22 cellular contexts compared by ENCODE assay signal in the genomic region with DNA sequence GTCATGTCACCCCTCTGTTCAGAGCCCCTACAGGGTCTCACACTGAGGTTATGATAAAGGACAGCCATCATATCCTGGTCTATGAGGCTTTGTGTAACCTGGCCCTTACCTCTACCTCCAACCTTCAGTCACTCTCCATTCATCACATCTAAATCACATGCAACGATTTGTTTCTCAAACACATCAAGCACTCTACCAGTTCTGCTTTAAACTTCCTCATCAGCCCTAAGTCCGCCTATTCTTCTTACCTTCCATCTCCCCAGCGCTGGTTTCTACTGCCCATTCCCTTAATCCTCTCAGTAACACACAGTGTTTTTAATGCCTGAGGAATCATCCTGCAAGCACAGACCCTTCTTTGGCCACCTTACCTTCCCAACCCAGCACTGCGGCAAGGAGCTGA.
"Had no signal": no experiment of that assay in that cellular context is flagged by ENCODE, and none has a peak within 500 bp of the region (broad histone marks: within the 10 kb centered on the region; RNA-seq: fewer than 3 reads in every experiment).

No MANE protein-coding gene starts in this region.

- H3K4me1 ChIP-seq: foreskin keratinocyte, lower lobe of right lung, neural progenitor cell, sigmoid colon, tibial nerve had no signal

- H3K27me3 ChIP-seq: hepatocyte, neural progenitor cell, sigmoid colon, tibial nerve had no signal

- DNase-seq: activated CD4-positive, alpha-beta T cell treated with anti-CD3 and anti-CD28 coated beads, Interleukin-2, amount 10 ng/mL, durations not matched to agents 7 days and 5 days; activated CD4-positive, CD25-positive, alpha-beta regulatory T cell treated with anti-CD3 and anti-CD28 coated beads, Interleukin-2, amount 50 U/mL, for 72 hours; activated CD8-positive, alpha-beta T cell treated with anti-CD3 and anti-CD28 coated beads, Interleukin-2, amount 10 ng/mL, durations not matched to agents 7 days and 5 days; activated gamma-delta T cell treated with Interleukin-2 at 50 U/mL for 16 hours; aorta; effector CD4-positive, alpha-beta T cell; foreskin keratinocyte; glutamatergic neuron; immature natural killer cell; lower lobe of right lung; naive thymus-derived CD8-positive, alpha-beta T cell; retina; sigmoid colon; stimulated activated CD4-positive, alpha-beta T cell treated with anti-CD3 and anti-CD28 coated beads, Interleukin-2, amount 100 ng/mL, for 48 hours; stimulated activated CD8-positive, alpha-beta memory T cell treated with anti-CD3 and anti-CD28 coated beads, Interleukin-4, amount 100 ng/mL, for 48 hours; stimulated activated naive CD4-positive, alpha-beta T cell treated with Interleukin-2 at 50 U/mL for 16 hours had no signal

- H3K9me3 ChIP-seq: lower lobe of right lung, sigmoid colon, tibial nerve had no signal

- H3K4me3 ChIP-seq: hepatocyte, lower lobe of right lung, neural progenitor cell, sigmoid colon, smooth muscle cell, tibial nerve had no signal

- H3K36me3 ChIP-seq: lower lobe of right lung, neural progenitor cell, sigmoid colon, tibial nerve had no signal

- H3K27ac ChIP-seq: foreskin keratinocyte, hepatocyte, lower lobe of right lung, neural progenitor cell, sigmoid colon, tibial nerve, VCaP had no signal

- ATAC-seq: activated CD8-positive, alpha-beta T cell treated with anti-CD3 and anti-CD28 coated beads, Interleukin-2, amount 10 ng/mL, durations not matched to agents 7 days and 5 days; foreskin keratinocyte; left lobe of liver; lower lobe of right lung had no signal
